In genomic region chrX:14873676-14874049, GRCh38 we compare ENCODE assay signal across 1 cellular context.
TF ChIP-seq lines count a peak whose summit lies in the region.

No MANE protein-coding gene starts in this region.

TF ChIP-seq in SK-N-SH treated with all-trans-retinoic acid at 6 μM for 48 hours, 23 proteins besides CTCF, POLR2A, EP300 and RAD21 (continued from another document):
- no peak for TF ChIP-seq TSHZ2 (CRISPR knock-in tag; IDR thresholded peaks at IDR 0.05)
- TF ChIP-seq ZNF8 (CRISPR knock-in tag; IDR thresholded peaks at IDR 0.05), result no peak
- no peak for TF ChIP-seq ZFP3 (CRISPR knock-in tag; IDR thresholded peaks at IDR 0.05)
- TF ChIP-seq ISL1 (CRISPR knock-in tag; IDR thresholded peaks at IDR 0.05), result no peak
- no peak for TF ChIP-seq ZNF565 (CRISPR knock-in tag; conservative IDR thresholded peaks at IDR 0.05; ENCODE audit: low read depth)
- TF ChIP-seq ARNTL (CRISPR knock-in tag; IDR thresholded peaks at IDR 0.05; ENCODE audit: borderline replicate concordance, low read depth), result no peak
- no peak for TF ChIP-seq ZFP30 (CRISPR knock-in tag; IDR thresholded peaks at IDR 0.05)
- no peak for TF ChIP-seq ZNF70 (CRISPR knock-in tag; IDR thresholded peaks at IDR 0.05)
- no peak for TF ChIP-seq PATZ1 (CRISPR knock-in tag; IDR thresholded peaks at IDR 0.05; ENCODE audit: borderline replicate concordance)
- TF ChIP-seq POU6F1 (CRISPR knock-in tag; IDR thresholded peaks at IDR 0.05; ENCODE audit: borderline replicate concordance, low read depth), result no peak
- no peak for TF ChIP-seq SNAI2 (CRISPR knock-in tag; IDR thresholded peaks at IDR 0.05)
- no peak for TF ChIP-seq ESRRG (CRISPR knock-in tag; IDR thresholded peaks at IDR 0.05)
- no peak for TF ChIP-seq CREB5 (CRISPR knock-in tag; IDR thresholded peaks at IDR 0.05; ENCODE audit: low read depth)
- TF ChIP-seq PPARA (CRISPR knock-in tag; IDR thresholded peaks at IDR 0.05; ENCODE audit: borderline replicate concordance), result no peak
- no peak for TF ChIP-seq GLIS3 (CRISPR knock-in tag; IDR thresholded peaks at IDR 0.05)
